18 cellular contexts compared by ENCODE assay signal in the genomic region with DNA sequence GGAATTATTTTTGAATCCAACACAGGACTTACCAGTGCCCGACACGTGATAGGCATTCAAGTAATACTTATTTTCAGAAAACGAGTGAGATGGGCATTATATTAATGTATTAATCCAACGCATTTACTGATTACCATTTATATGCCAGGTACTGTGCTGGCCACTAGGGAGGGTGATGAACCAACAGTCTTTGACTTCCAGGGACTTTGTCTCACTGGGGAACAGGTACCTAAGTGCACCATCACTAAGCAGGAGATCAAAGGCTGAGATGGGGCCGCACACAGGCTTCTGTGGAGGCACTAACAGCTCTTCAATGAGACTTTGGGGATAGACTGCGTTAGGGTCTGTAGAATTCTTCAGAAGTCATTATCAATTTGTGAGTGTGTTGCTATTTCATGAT. TPM values are rescaled to one million over a fixed set of nuclear protein-coding genes. Genes with fewer than 3 reads are reported as not detected.
DNase-seq lines count a peak whose midpoint lies in the region; ATAC-seq, FAIRE-seq and TF ChIP-seq lines count a peak whose summit lies in the region.
"Had no signal": no experiment of that assay in that cellular context is flagged by ENCODE, and none has a peak within 500 bp of the region (broad histone marks: within the 10 kb centered on the region; RNA-seq: fewer than 3 reads in every experiment).

No MANE protein-coding gene starts in this region.

- TF ChIP-seq CTCF in mammary epithelial cell (conservative IDR thresholded peaks at IDR 0.05 in 1 of 2, IDR thresholded peaks at IDR 0.05 in 1 of 2; ENCODE audit: extremely low read depth in 1 of 2, insufficient read depth in 1 of 2, low read depth in 1 of 2, low read length in 2 of 2), result peak; percentile 14 to 32
- TF ChIP-seq CTCF in breast epithelium (IDR thresholded peaks at IDR 0.05), result no peak
- TF ChIP-seq CTCF in OCI-LY7 (conservative IDR thresholded peaks at IDR 0.05; ENCODE audit: low read length), result peak; percentile 63
- TF ChIP-seq CTCF in fibroblast of mammary gland (conservative IDR thresholded peaks at IDR 0.05; ENCODE audit: control insufficient read depth, insufficient read depth, low read depth, low read length), result peak; percentile 4
- TF ChIP-seq CTCF in kidney (IDR thresholded peaks at IDR 0.05; ENCODE audit: borderline replicate concordance, extremely low read depth, insufficient read depth), result no peak
- no peak for TF ChIP-seq CTCF in sigmoid colon (IDR thresholded peaks at IDR 0.05)

- POLR2A ChIA-PET in OCI-LY7 (lab: Charles Lee), result interaction anchor here (0.6 kb wide), 1 partner anchor 1015 kb away, joined by 3 read pairs; no protein-coding TSS in a partner anchor

- ATAC-seq in HG02571 (IDR thresholded peaks at IDR 0.05; ENCODE audit: unreplicated experiment), result no peak
- ATAC-seq: body of pancreas; natural killer cell treated with Interleukin-12 subunit alpha and Interleukin-12 subunit beta and Interleukin-15 and Interleukin-18, amount 100 ng/mL, for 72 hours had no signal

- BruUV-seq in mammary epithelial cell (replicated peaks; lab: Mats Ljungman, UMichigan), result no TSS peak
- BruUV-seq in OCI-LY7 (replicated peaks; lab: Mats Ljungman, UMichigan), result no TSS peak

- intact Hi-C loops in mammary epithelial cell (cut with micrococcal nuclease), result no loop called here
- intact Hi-C loops in breast epithelium (cut with DNase I; ENCODE audit: low total_unique reads), result no loop called here
- intact Hi-C loops in OCI-LY7 (cut with micrococcal nuclease; ENCODE audit: unreplicated experiment), result no loop called here
- intact Hi-C loops in kidney (cut with DNase I), result no loop called here
- intact Hi-C loops in sigmoid colon (cut with DNase I), result no loop called here

- H3K36me3 ChIP-seq in mammary epithelial cell (ENCODE audit: insufficient read depth, low read length), result peaks cover under 1% of the 10 kb centered on the region
- H3K36me3 ChIP-seq in breast epithelium, result no peaks in the 10 kb centered on the region
- no peaks in the 10 kb centered on the region for H3K36me3 ChIP-seq in OCI-LY7 (ENCODE audit: insufficient read depth, low read length)
- peaks cover 0 to 2% of the 10 kb centered on the region in 2 donors for H3K36me3 ChIP-seq in kidney (ENCODE audit: control insufficient read depth in 1 of 2, insufficient read depth in 2 of 2, low read length in 2 of 2)
- H3K36me3 ChIP-seq in sigmoid colon, result peaks cover 0 to 4% (median 2%) of the 10 kb centered on the region in 4 donors

- H3K27ac ChIP-seq in mammary epithelial cell (ENCODE audit: insufficient read depth, low read depth, low read length) (no peak overlapping the region), breast epithelium (no peak overlapping the region), OCI-LY7 (ENCODE audit: low read depth, low read length, poor library complexity, severe bottlenecking) (no peak overlapping the region), kidney (ENCODE audit: low read depth in 2 of 2, low read length in 2 of 2) (no peak overlapping the region), sigmoid colon (no peak overlapping the region)
- H3K27ac ChIP-seq: body of pancreas, left ventricle myocardium inferior, SK-N-MC had no signal

- H3K4me3 ChIP-seq in mammary epithelial cell (replicated peaks in 1 of 3; ENCODE audit: insufficient read depth in 1 of 3, low read depth in 2 of 3, low read length in 3 of 3), result no peak overlapping the region
- H3K4me3 ChIP-seq in breast epithelium, result no peak overlapping the region
- H3K4me3 ChIP-seq in OCI-LY7 (ENCODE audit: low read depth, low read length, poor library complexity, severe bottlenecking), result no peak overlapping the region
- no peak overlapping the region for H3K4me3 ChIP-seq in fibroblast of mammary gland (ENCODE audit: control insufficient read depth, low read depth, low read length)
- no peak overlapping the region for H3K4me3 ChIP-seq in kidney (ENCODE audit: low read length in 2 of 2)
- no peak overlapping the region for H3K4me3 ChIP-seq in sigmoid colon
- H3K4me3 ChIP-seq: body of pancreas, left ventricle myocardium inferior, SK-N-MC had no signal

- H2AFZ ChIP-seq in mammary epithelial cell (ENCODE audit: low read depth, low read length) (no peak overlapping the region), OCI-LY7 (ENCODE audit: low read length) (no peak overlapping the region)

- dilution Hi-C loops in mammary epithelial cell (cut with HindIII; ENCODE audit: low sequenced_read_pairs), result no loop called here

- no peaks in the 10 kb centered on the region for H3K9me2 ChIP-seq in OCI-LY7 (ENCODE audit: insufficient read depth, low read length)

- no peak for FAIRE-seq in frontal cortex (lab: Jason Lieb, UNC)
- no peak for FAIRE-seq in kidney (lab: Jason Lieb, UNC)

- CTCF ChIA-PET in mammary epithelial cell (lab: Charles Lee; ENCODE audit: low non-redundant PET) (no interaction called here), OCI-LY7 (lab: Charles Lee; ENCODE audit: unreplicated experiment) (interaction anchor here (1.0 kb wide), 1 partner anchor 33 kb away, joined by 3 read pairs; no protein-coding TSS in a partner anchor)

- TF ChIP-seq EP300 in sigmoid colon (IDR thresholded peaks at IDR 0.05), result no peak

- no peaks in the 10 kb centered on the region for H3K79me2 ChIP-seq in mammary epithelial cell (ENCODE audit: insufficient read depth, low read length)
- no peaks in the 10 kb centered on the region for H3K79me2 ChIP-seq in OCI-LY7 (ENCODE audit: insufficient read depth, low read depth, low read length)

- H3K4me2 ChIP-seq in mammary epithelial cell (ENCODE audit: insufficient read depth, low read depth, low read length), result no peak overlapping the region
- H3K4me2 ChIP-seq in OCI-LY7 (ENCODE audit: low read length), result no peak overlapping the region

- H3K9me3 ChIP-seq in mammary epithelial cell (replicated peaks; ENCODE audit: insufficient read depth, low read length) (no peaks in the 10 kb centered on the region), breast epithelium (no peaks in the 10 kb centered on the region), OCI-LY7 (ENCODE audit: low read length) (no peaks in the 10 kb centered on the region), kidney (ENCODE audit: control insufficient read depth in 1 of 2, low read length in 2 of 2) (no peaks in the 10 kb centered on the region), sigmoid colon (no peaks in the 10 kb centered on the region)
- H3K9me3 ChIP-seq: body of pancreas, left ventricle myocardium inferior had no signal

- DNase-seq in mammary epithelial cell (no peak), breast epithelium (ENCODE audit: low spot score in 2 of 2) (no peak), OCI-LY7 (ENCODE audit: low spot score) (no peak), fibroblast of mammary gland (ENCODE audit: low read depth) (no peak), frontal cortex (ENCODE audit: low spot score in 2 of 2) (no peak), kidney (no peak), sigmoid colon (no peak)
- DNase-seq: activated naive CD4-positive, alpha-beta T cell treated with anti-CD3 and anti-CD28 coated beads for 36 hours; body of pancreas; Calu3; left ventricle myocardium inferior; NCI-H1092 treated with DMSO at 0.1 percent for 48 hours; NCI-H226; retina; stimulated activated CD4-positive, alpha-beta T cell treated with anti-CD3 and anti-CD28 coated beads, Interleukin-1b, Interleukin-23, amount 100 ng/mL, for 48 hours had no signal

- no peak overlapping the region for H3K9ac ChIP-seq in mammary epithelial cell (ENCODE audit: insufficient read depth, low read length)
- H3K9ac ChIP-seq in kidney (ENCODE audit: low read length in 2 of 2), result no peak overlapping the region

- 68% methylated on average over 6 of the region's 6 CpGs for WGBS in mammary epithelial cell (ENCODE audit: low coverage, missing lambda C conversion rate)
- WGBS in sigmoid colon, 2 donors, result 64 to 73% methylated on average over 6 of the region's 6 CpGs

- H3K4me1 ChIP-seq in mammary epithelial cell (ENCODE audit: insufficient read depth, low read length) (peaks cover 18% of the 10 kb centered on the region), breast epithelium (peaks cover 3 to 4% of the 10 kb centered on the region in 2 donors), OCI-LY7 (ENCODE audit: insufficient read depth, low read length, poor library complexity, severe bottlenecking) (peaks cover 5% of the 10 kb centered on the region), kidney (ENCODE audit: control insufficient read depth in 1 of 2, insufficient read depth in 1 of 2, low read depth in 1 of 2, low read length in 2 of 2) (peaks cover 12 to 13% of the 10 kb centered on the region in 2 donors), sigmoid colon (peaks cover 0 to 13% (median 12%) of the 10 kb centered on the region in 4 donors)

- in situ Hi-C loops in mammary epithelial cell (cut with MboI; ENCODE audit: low sequenced_read_pairs in 2 of 2), result no loop called here

- H3K27me3 ChIP-seq in mammary epithelial cell (ENCODE audit: insufficient read depth, low read length) (no peaks in the 10 kb centered on the region), breast epithelium (no peaks in the 10 kb centered on the region), sigmoid colon (no peaks in the 10 kb centered on the region)
- H3K27me3 ChIP-seq: body of pancreas had no signal

- no peaks in the 10 kb centered on the region for H4K20me1 ChIP-seq in mammary epithelial cell (ENCODE audit: insufficient read depth, low read length)
- no peaks in the 10 kb centered on the region for H4K20me1 ChIP-seq in OCI-LY7 (ENCODE audit: insufficient read depth, low read length)

- TF ChIP-seq POLR2A in breast epithelium (IDR thresholded peaks at IDR 0.05) (no peak), sigmoid colon (IDR thresholded peaks at IDR 0.05) (no peak)

RNA-seq across cellular contexts. Expression of gene TADA2B, which starts 5.7 kb away (rescaled TPM):
- 10 to 100 TPM; 13.3 to 17.2 TPM for total RNA-seq in mammary epithelial cell
- polyA plus RNA-seq in mammary epithelial cell, result 6.7 TPM
- polyA minus RNA-seq in mammary epithelial cell, result 9.5 TPM
- 10 to 100 TPM; 16.4 to 22.7 (median 17.8) TPM for total RNA-seq in breast epithelium
- 9.9 and 12.8 TPM in 2 replicates for total RNA-seq in OCI-LY7 (2014; rRNA removed; shearing (Covaris generic))
- 20.2 and 20.3 TPM in 2 replicates for total RNA-seq in OCI-LY7 (2022)
- 19.2 TPM for total RNA-seq in frontal cortex
- total RNA-seq in kidney, result 30.5 TPM
- polyA plus RNA-seq in kidney (ENCODE audit: insufficient read depth, low read depth, low replicate concordance), result 14.2 TPM
- total RNA-seq in sigmoid colon, result 10 to 100 TPM; 15.0 to 22.7 (median 17.2) TPM
- polyA plus RNA-seq in sigmoid colon, result 10 to 100 TPM; 13.8 to 19.0 (median 16.6) TPM

RNA-seq across cellular contexts. Expression of gene GRPEL1, which starts 30.4 kb away (rescaled TPM):
- total RNA-seq in mammary epithelial cell (10 to 100 TPM; 18.5 to 66.1 TPM), breast epithelium (10 to 100 TPM; 20.2 to 24.1 (median 22.6) TPM), OCI-LY7 (2022) (31.3 and 43.7 TPM in 2 replicates), frontal cortex (15.1 TPM), kidney (27.4 TPM), sigmoid colon (10 to 100 TPM in 3 of 4 donors, 1 to 10 TPM in 1; 7.5 to 23.2 (median 15.0) TPM)
- polyA plus RNA-seq in mammary epithelial cell (60.2 TPM), kidney (ENCODE audit: insufficient read depth, low read depth, low replicate concordance) (84.9 TPM), sigmoid colon (10 to 100 TPM; 30.6 to 34.7 (median 31.9) TPM)
- polyA minus RNA-seq in mammary epithelial cell, result 77.2 TPM
- total RNA-seq in OCI-LY7 (2014; rRNA removed; shearing (Covaris generic)), result 27.4 and 33.4 TPM in 2 replicates

Comparison
In these comparisons a context has a peak if more than half of its experiments do, and no peak if none do; other contexts are left out.
1. CTCF ChIP-seq: peak in mammary epithelial cell (2 of 2), OCI-LY7 (single experiment) and fibroblast of mammary gland (single experiment); none in breast epithelium (0 of 3), kidney (single experiment) and sigmoid colon (0 of 4).